In the genomic region with DNA sequence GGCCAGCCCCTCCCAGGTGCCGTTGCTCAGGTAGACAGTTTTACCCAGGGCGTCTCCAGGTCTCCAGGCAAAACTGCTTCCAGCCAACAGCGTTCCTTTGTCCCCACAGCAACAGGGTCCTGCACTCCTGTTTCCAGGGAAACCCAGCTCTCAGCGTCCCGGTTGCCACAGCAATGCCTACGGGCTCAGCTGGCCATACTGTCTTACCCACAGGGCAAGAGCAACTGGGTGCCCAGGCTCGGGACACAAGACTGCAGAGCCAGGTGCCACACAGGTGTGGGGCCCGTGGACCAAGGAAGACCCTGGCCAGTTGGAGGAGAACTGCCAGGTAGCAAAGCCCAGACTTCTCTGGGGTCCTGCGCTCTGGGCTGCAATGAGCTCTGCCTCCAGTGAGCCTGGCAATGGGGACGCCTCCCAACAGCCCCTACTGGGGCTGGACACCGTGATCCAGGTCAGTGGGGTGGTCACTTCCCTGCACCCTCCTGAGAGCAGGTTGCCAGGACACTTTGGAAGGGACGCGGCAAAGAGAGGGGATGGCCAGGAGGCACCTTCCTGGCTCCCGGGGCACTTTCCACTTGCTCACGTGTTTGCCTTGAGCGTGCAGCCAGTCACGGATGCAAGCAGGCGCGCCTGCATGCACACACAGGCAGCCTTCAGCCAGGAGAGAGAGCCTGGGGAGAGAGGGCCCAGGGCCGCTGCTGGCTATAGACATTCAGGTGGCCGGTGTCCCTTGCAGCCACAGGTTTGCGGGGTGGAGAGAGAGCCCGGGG, we compare ENCODE assay signal across 1 cellular context.
A peak's percentile ranks its signal among the peaks of the same experiment; 100 is the strongest.
TF ChIP-seq lines count a peak whose summit lies in the region.

A gene (plus strand): TSS at position 196 of the 770 bp plus-strand sequence. CDS start 178 bp downstream, at position 374.

TF ChIP-seq in HepG2, 621 proteins besides CTCF, POLR2A, EP300 and RAD21 (continued from another document):
- TF ChIP-seq, protein P1, sequence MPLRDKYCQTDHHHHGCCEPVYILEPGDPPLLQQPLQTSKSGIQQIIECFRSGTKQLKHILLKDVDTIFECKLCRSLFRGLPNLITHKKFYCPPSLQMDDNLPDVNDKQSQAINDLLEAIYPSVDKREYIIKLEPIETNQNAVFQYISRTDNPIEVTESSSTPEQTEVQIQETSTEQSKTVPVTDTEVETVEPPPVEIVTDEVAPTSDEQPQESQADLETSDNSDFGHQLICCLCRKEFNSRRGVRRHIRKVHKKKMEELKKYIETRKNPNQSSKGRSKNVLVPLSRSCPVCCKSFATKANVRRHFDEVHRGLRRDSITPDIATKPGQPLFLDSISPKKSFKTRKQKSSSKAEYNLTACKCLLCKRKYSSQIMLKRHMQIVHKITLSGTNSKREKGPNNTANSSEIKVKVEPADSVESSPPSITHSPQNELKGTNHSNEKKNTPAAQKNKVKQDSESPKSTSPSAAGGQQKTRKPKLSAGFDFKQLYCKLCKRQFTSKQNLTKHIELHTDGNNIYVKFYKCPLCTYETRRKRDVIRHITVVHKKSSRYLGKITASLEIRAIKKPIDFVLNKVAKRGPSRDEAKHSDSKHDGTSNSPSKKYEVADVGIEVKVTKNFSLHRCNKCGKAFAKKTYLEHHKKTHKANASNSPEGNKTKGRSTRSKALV (CRISPR knock-in tag; IDR thresholded peaks at IDR 0.05) = 0 out of 2 replicates have a peak, but pooled peaks have one; percentile 39
- TF ChIP-seq, protein P2, sequence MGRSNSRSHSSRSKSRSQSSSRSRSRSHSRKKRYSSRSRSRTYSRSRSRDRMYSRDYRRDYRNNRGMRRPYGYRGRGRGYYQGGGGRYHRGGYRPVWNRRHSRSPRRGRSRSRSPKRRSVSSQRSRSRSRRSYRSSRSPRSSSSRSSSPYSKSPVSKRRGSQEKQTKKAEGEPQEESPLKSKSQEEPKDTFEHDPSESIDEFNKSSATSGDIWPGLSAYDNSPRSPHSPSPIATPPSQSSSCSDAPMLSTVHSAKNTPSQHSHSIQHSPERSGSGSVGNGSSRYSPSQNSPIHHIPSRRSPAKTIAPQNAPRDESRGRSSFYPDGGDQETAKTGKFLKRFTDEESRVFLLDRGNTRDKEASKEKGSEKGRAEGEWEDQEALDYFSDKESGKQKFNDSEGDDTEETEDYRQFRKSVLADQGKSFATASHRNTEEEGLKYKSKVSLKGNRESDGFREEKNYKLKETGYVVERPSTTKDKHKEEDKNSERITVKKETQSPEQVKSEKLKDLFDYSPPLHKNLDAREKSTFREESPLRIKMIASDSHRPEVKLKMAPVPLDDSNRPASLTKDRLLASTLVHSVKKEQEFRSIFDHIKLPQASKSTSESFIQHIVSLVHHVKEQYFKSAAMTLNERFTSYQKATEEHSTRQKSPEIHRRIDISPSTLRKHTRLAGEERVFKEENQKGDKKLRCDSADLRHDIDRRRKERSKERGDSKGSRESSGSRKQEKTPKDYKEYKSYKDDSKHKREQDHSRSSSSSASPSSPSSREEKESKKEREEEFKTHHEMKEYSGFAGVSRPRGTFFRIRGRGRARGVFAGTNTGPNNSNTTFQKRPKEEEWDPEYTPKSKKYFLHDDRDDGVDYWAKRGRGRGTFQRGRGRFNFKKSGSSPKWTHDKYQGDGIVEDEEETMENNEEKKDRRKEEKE (IDR thresholded peaks at IDR 0.05) = no peak
- peak; percentile 56 for TF ChIP-seq BHLHE40 (IDR thresholded peaks at IDR 0.05; ENCODE audit: low read length)
- no peak for TF ChIP-seq DPF2 (CRISPR knock-in tag; IDR thresholded peaks at IDR 0.05; ENCODE audit: borderline replicate concordance, low read depth)
- no peak for TF ChIP-seq ZNF230 (CRISPR knock-in tag; IDR thresholded peaks at IDR 0.05)
- TF ChIP-seq, protein P3, sequence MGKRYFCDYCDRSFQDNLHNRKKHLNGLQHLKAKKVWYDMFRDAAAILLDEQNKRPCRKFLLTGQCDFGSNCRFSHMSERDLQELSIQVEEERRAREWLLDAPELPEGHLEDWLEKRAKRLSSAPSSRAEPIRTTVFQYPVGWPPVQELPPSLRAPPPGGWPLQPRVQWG (CRISPR knock-in tag; IDR thresholded peaks at IDR 0.05; ENCODE audit: borderline replicate concordance, low read depth) = no peak
- peak; percentile 64 for TF ChIP-seq AGO1 (IDR thresholded peaks at IDR 0.05; ENCODE audit: low read depth, low read length, poor library complexity, severe bottlenecking)
